ENCODE assay signal across 8 cellular contexts in the genomic region with DNA sequence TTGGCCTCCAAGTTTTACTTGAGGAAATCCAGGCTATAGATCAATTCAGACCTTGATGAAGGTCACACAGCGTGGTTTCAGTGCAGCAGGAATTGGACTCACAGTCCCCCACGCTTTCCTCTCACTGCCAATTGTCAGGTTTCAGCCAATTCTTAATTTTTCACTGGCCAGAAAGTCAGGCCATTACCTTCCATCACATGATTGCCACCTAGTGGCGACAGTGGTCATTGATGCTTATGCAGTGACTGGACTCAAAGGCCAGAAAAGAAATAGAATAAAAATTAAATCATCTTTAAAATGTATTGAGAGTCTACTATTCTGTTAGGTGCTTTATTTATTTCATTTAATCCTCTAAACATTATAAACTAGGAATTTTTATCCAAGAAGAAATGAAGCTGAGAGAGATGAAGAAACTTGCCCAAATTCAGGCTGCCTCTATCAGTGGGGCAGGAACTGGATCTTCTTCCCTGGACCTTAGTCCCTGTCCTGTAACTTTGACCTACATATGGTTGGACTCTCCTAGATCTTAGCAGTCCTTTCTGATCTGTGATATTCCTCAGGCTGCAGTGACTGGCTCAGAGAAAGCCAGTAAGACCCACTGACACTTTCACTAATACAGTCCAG.
DNase-seq lines count a peak whose midpoint lies in the region; ATAC-seq and TF ChIP-seq lines count a peak whose summit lies in the region.

No MANE protein-coding gene starts in this region.

- no peaks in the 10 kb centered on the region for H4K20me1 ChIP-seq in OCI-LY7 (ENCODE audit: insufficient read depth, low read length)

- H3K4me3 ChIP-seq in OCI-LY7 (ENCODE audit: low read depth, low read length, poor library complexity, severe bottlenecking) = no peak overlapping the region
- H3K4me3 ChIP-seq in suprapubic skin = no peak overlapping the region

- DNase-seq in DMS79 treated with DMSO at 0.1 percent for 48 hours (lab: John Stamatoyannopoulos, UW) (peak; percentile 78), HK-2 (ENCODE audit: unreplicated experiment) (peak; percentile 52), OCI-LY7 (ENCODE audit: low spot score) (peak; percentile 60), fibroblast of peridontal ligament (ENCODE audit: extremely low read depth) (peak; percentile 73), nucleus accumbens (lab: John Stamatoyannopoulos, UW) (peak in 48 of 56 donors; percentile 5 to 88 (median 38)), suprapubic skin (ENCODE audit: low spot score in 2 of 2) (peak in 1 of 2 donors; percentile 72)
- peak; percentile 55 for DNase-seq in activated T-cell treated with anti-CD3 and anti-CD28 coated beads, Interleukin-2, amount 50 U/mL, for 1 hour

- H3K79me2 ChIP-seq in OCI-LY7 (ENCODE audit: insufficient read depth, low read depth, low read length) = no peaks in the 10 kb centered on the region

- ATAC-seq in GM21381 (IDR thresholded peaks at IDR 0.05; ENCODE audit: unreplicated experiment) = peak; percentile 97

- no peak for TF ChIP-seq EP300 in suprapubic skin (IDR thresholded peaks at IDR 0.05)

- CTCF ChIA-PET in OCI-LY7 (lab: Charles Lee; ENCODE audit: unreplicated experiment) = no interaction called here

- no peak overlapping the region for H2AFZ ChIP-seq in OCI-LY7 (ENCODE audit: low read length)

- no TSS peak for BruUV-seq in OCI-LY7 (replicated peaks; lab: Mats Ljungman, UMichigan)

- H3K4me2 ChIP-seq in OCI-LY7 (ENCODE audit: low read length) = no peak overlapping the region

- 0% methylated on average over 3 of the region's 3 CpGs for WGBS in suprapubic skin

- H3K27me3 ChIP-seq in suprapubic skin = no peaks in the 10 kb centered on the region

- no peaks in the 10 kb centered on the region for H3K36me3 ChIP-seq in OCI-LY7 (ENCODE audit: insufficient read depth, low read length)
- no peaks in the 10 kb centered on the region for H3K36me3 ChIP-seq in suprapubic skin

- POLR2A ChIA-PET in OCI-LY7 (lab: Charles Lee) = interaction anchor here (0.7 kb wide), 1 partner anchor 727 kb away, joined by 3 read pairs; no protein-coding TSS in a partner anchor

- no peaks in the 10 kb centered on the region for H3K9me2 ChIP-seq in OCI-LY7 (ENCODE audit: insufficient read depth, low read length)

- H3K9me3 ChIP-seq in OCI-LY7 (ENCODE audit: low read length) (no peaks in the 10 kb centered on the region), suprapubic skin (no peaks in the 10 kb centered on the region)

- TF ChIP-seq POLR2A in suprapubic skin (IDR thresholded peaks at IDR 0.05) = no peak

- H3K4me1 ChIP-seq in OCI-LY7 (ENCODE audit: insufficient read depth, low read length, poor library complexity, severe bottlenecking) (no peaks in the 10 kb centered on the region), suprapubic skin (peaks cover 4% of the 10 kb centered on the region)

- intact Hi-C loops in OCI-LY7 (cut with micrococcal nuclease; ENCODE audit: unreplicated experiment) = loop anchor here (5.0 kb wide), 1 partner anchor 37 kb away; no protein-coding TSS in a partner anchor

- H3K27ac ChIP-seq in OCI-LY7 (ENCODE audit: low read depth, low read length, poor library complexity, severe bottlenecking) = no peak overlapping the region
- no peak overlapping the region for H3K27ac ChIP-seq in suprapubic skin

- TF ChIP-seq CTCF in OCI-LY7 (conservative IDR thresholded peaks at IDR 0.05; ENCODE audit: low read length) (peak; percentile 90), suprapubic skin (IDR thresholded peaks at IDR 0.05) (peak; percentile 62 to 73)
